ENCODE assay signal across 19 cellular contexts in genomic region chr18:50034029-50034428, GRCh38.
"Had no signal": no experiment of that assay in that cellular context is flagged by ENCODE, and none has a peak within 500 bp of the region (broad histone marks: within the 10 kb centered on the region; RNA-seq: fewer than 3 reads in every experiment).

No MANE protein-coding gene starts in this region.

- DNase-seq: activated CD4-positive, alpha-beta memory T cell treated with anti-CD3 and anti-CD28 coated beads for 36 hours; activated CD4-positive, alpha-beta T cell treated with anti-CD3 and anti-CD28 coated beads, Interleukin-2, amount 10 ng/mL, durations not matched to agents 24 days and 14 days; activated CD4-positive, CD25-positive, alpha-beta regulatory T cell treated with anti-CD3 and anti-CD28 coated beads, Interleukin-2, amount 50 U/mL, for 72 hours; activated CD8-positive, alpha-beta memory T cell treated with anti-CD3 and anti-CD28 coated beads for 24 hours; activated effector memory CD4-positive, alpha-beta T cell treated with anti-CD3 and anti-CD28 coated beads, Interleukin-2, amount 50 U/mL, for 16 hours; activated naive CD4-positive, alpha-beta T cell treated with Interleukin-2 at 50 U/mL for 16 hours; activated T-cell treated with anti-CD3 and anti-CD28 coated beads, Interleukin-2, amount 50 U/mL, for 4 hours; amygdala; MM.1S; NCI-H1105 treated with DMSO at 0.1 percent for 48 hours; NCI-H1436 treated with DMSO at 0.1 percent for 48 hours; NCI-H187; NCI-H2081; NCI-H510A treated with DMSO at 0.1 percent for 48 hours; NCI-H69; SHP77 treated with DMSO at 0.1 percent for 48 hours; T-helper 9 cell had no signal

- H3K4me3 ChIP-seq: cardiac muscle cell had no signal

- ATAC-seq: activated T-cell treated with anti-CD3 and anti-CD28 coated beads, Interleukin-2, amount 50 U/mL, for 4 hours; WTC11 had no signal
